ENCODE assay signal across 8 cellular contexts in the genomic region with DNA sequence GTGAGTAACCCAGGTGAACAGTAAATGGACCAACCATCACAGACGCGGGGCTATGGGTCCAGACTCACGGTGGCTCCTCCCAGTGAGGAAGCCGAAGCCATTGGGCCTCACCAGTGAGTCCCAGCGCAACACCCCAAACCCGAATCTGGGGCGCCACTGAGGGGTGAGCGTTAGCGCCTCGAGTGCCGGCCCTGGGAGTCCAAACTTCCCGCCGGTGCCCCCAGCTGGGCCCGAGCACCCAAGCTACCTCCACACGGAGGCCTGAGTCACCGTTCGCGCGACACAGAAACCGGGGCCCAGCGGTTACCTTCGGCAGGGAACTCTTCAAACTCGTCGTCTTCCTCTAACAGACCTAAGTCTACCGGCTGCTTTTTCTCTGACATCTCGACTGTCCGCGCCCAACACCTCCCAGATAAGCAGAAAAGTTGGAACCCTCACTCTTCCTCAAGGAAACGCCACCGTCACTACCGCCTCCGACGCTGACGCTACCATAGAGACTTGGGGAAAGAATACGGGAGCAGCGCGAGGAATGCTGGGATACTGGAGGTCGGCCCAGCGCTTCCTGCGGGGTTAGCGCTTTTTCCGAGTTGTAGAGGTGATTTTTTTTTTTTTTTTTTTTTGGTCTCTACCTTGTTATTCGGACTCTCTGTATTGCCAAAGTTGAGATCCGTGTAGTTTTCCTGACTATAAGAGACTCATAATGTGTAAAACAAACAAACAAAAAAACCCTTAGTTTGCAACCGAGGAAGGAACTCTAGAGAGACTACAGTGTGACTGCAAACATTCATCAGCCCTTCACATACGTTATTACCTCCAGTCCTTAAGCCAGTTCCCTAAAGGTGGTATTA. TPM values are rescaled to one million over a fixed set of nuclear protein-coding genes. Genes with fewer than 3 reads are reported as not detected.
A peak's percentile ranks its signal among the peaks of the same experiment; 100 is the strongest.
DNase-seq lines count a peak whose midpoint lies in the region; ATAC-seq, FAIRE-seq and TF ChIP-seq lines count a peak whose summit lies in the region.

A gene (minus strand): TSS at position 466 of the 848 bp plus-strand sequence. CDS start 83 bp downstream, at position 383.

- FAIRE-seq in RCC 7860 (lab: Jason Lieb, UNC), result peak; percentile 84

- DNase-seq in DMS79 (lab: John Stamatoyannopoulos, UW) (peak; percentile 64), RCC 7860 (ENCODE audit: low spot score) (peak; percentile 77), fibroblast of mammary gland (ENCODE audit: low read depth) (peak; percentile 86)
- peak; percentile 82 for DNase-seq in Jurkat, Clone E6-1 (ENCODE audit: low read depth, low spot score)
- peak; percentile 35 to 43 for DNase-seq in activated T-helper 1 cell treated with anti-CD3 and anti-CD28 coated beads, Interleukin-2, amount 50 U/mL, for 16 hours (ENCODE audit: low read depth in 1 of 2, low spot score in 1 of 2)
- DNase-seq in naive thymus-derived CD8-positive, alpha-beta T cell, result peak; percentile 32 to 72 (median 52)
- peak; percentile 21 to 59 (median 50) for DNase-seq in stimulated activated naive CD4-positive, alpha-beta T cell (lab: John Stamatoyannopoulos, UW)

- H3K4me3 ChIP-seq in Jurkat, Clone E6-1 (ENCODE audit: low read length), result peak within 1 kb of the TSS; percentile 72
- peak within 1 kb of the TSS; percentile 92 for H3K4me3 ChIP-seq in fibroblast of mammary gland (ENCODE audit: control insufficient read depth, low read depth, low read length)

- POLR2A ChIA-PET in naive thymus-derived CD8-positive, alpha-beta T cell (lab: Charles Lee), result interaction anchor here (0.9 kb wide), 1 partner anchor 408 kb away, joined by 6 read pairs; a partner anchor contains a TSS

- H3K9me3 Mint-ChIP-seq in naive thymus-derived CD8-positive, alpha-beta T cell, result peaks cover 0 to 25% (median 12%) of the 10 kb centered on the region in 9 donors

- H3K4me1 Mint-ChIP-seq in naive thymus-derived CD8-positive, alpha-beta T cell, result peaks cover 10 to 47% (median 34%) of the 10 kb centered on the region in 4 donors

- ATAC-seq in GM21619 (IDR thresholded peaks at IDR 0.05; ENCODE audit: unreplicated experiment), result peak; percentile 86
- ATAC-seq in naive thymus-derived CD8-positive, alpha-beta T cell, result peak; percentile 85

- H3K27ac Mint-ChIP-seq in naive thymus-derived CD8-positive, alpha-beta T cell, result peak within 1 kb of the TSS; percentile 92 to 100 (median 98)

- H3K4me3 Mint-ChIP-seq in naive thymus-derived CD8-positive, alpha-beta T cell, result peak within 1 kb of the TSS; percentile 97 to 100 (median 100)

- TF ChIP-seq CTCF in fibroblast of mammary gland (conservative IDR thresholded peaks at IDR 0.05; ENCODE audit: control insufficient read depth, insufficient read depth, low read depth, low read length), result no peak

- peaks cover 0 to 9% (median 4%) of the 10 kb centered on the region in 5 donors for H3K27me3 Mint-ChIP-seq in naive thymus-derived CD8-positive, alpha-beta T cell

- peaks cover 14 to 28% (median 17%) of the 10 kb centered on the region in 3 donors for H3K36me3 Mint-ChIP-seq in naive thymus-derived CD8-positive, alpha-beta T cell

RNA-seq across cellular contexts. Expression of the gene that starts here (rescaled TPM):
- polyA plus RNA-seq in Jurkat, Clone E6-1 (2012; ENCODE audit: insufficient read depth, insufficient read length), result 612 TPM
- 10 to 100 TPM; 29.3 to 31.0 TPM for total RNA-seq in naive thymus-derived CD8-positive, alpha-beta T cell
- 100 to 1,000 TPM; 112 to 120 (median 113) TPM for polyA plus RNA-seq in naive thymus-derived CD8-positive, alpha-beta T cell

Comparison
In these comparisons a context has a peak if more than half of its experiments do, and no peak if none do; other contexts are left out.
1. Peak in every context shown above with its lines: DNase-seq, ATAC-seq and H3K4me3 ChIP-seq.